8 cellular contexts compared by ENCODE assay signal in the genomic region with DNA sequence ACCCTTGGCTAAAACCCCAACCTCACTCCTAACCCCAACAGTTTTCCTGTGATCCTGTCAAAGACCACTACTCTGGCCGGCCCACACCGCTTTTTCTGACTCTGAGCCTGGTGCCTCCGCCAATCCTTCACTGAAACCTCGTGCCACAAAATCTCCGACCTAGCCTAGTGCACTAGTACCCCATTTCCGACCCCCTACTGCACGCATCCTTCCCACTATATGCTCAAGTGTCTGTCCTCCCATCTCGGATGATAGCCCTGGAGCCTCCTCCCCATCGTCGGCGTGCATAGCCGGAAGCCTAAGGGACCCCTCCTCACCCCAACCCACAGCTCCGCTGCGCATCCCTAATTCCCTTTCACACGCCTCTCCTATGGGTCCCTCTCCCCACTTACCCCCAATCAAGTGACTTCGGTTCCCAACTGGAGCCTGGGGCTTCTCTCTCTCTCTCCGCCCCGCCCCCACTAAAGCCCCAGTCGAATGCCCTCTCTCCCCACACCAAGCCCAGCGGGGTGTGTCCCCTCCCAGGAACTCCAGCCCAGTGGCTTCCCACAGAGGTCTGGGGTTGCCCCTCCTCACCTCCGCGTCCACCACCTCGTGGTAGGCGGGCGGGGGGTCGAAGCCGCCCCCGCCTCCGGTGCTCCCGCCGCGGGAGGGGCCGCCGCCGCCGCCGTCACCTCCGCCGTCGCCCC. TPM values are rescaled to one million over a fixed set of nuclear protein-coding genes. Genes with fewer than 3 reads are reported as not detected.
DNase-seq lines count a peak whose midpoint lies in the region; ATAC-seq and TF ChIP-seq lines count a peak whose summit lies in the region.

No MANE protein-coding gene starts in this region.

- WGBS in urinary bladder = under 1% methylated on average over 40 of the region's 40 CpGs

- peak overlapping the region; percentile 79 for H3K4me3 ChIP-seq in neural progenitor cell
- peak overlapping the region; percentile 98 for H3K4me3 ChIP-seq in urinary bladder (ENCODE audit: low read depth, low read length)

- H3K4me1 ChIP-seq in foreskin keratinocyte (peaks cover 16% of the 10 kb centered on the region), neural progenitor cell (peaks cover 55% of the 10 kb centered on the region), urinary bladder (ENCODE audit: insufficient read depth) (peaks cover 4% of the 10 kb centered on the region)

- H2AFZ ChIP-seq in neural progenitor cell (replicated peaks) = peak overlapping the region; percentile 45

- peak overlapping the region; percentile 99 for H3K4me2 ChIP-seq in neural progenitor cell

- peak; percentile 48 for DNase-seq in NCI-H2107 treated with DMSO at 0.1 percent for 48 hours (lab: John Stamatoyannopoulos, UW; ENCODE audit: unreplicated experiment)
- no peak for DNase-seq in NCI-H2107 (lab: John Stamatoyannopoulos, UW)
- DNase-seq in NCI-H69 (lab: John Stamatoyannopoulos, UW) = peak; percentile 76
- peak; percentile 30 for DNase-seq in activated T-helper 1 cell treated with anti-CD3 and anti-CD28 coated beads, Interleukin-12 subunit alpha, Interleukin-12 subunit beta, Interleukin-2, Interleukin-4 antibody, amounts not matched to agents 30 ng/mL and 10 ng/mL and 1 ng/mL, durations not matched to agents 14 hours and 24 hours and 36 hours (ENCODE audit: low spot score)
- peak in 1 of 2 donors; percentile 20 for DNase-seq in foreskin keratinocyte
- DNase-seq in neural progenitor cell (ENCODE audit: low spot score) = peak; percentile 80

- no peaks in the 10 kb centered on the region for H3K9me3 Mint-ChIP-seq in activated T-helper 1 cell treated with anti-CD3 and anti-CD28 coated beads, Interleukin-12 subunit alpha, Interleukin-12 subunit beta, Interleukin-2, Interleukin-4 antibody, amounts not matched to agents 30 ng/mL and 10 ng/mL and 1 ng/mL, durations not matched to agents 14 hours and 24 hours and 36 hours
- H3K9me3 Mint-ChIP-seq in neural progenitor cell = no peaks in the 10 kb centered on the region

- H3F3A ChIP-seq in neural progenitor cell (ENCODE audit: low read depth) = peaks cover 40% of the 10 kb centered on the region

- H3K27ac ChIP-seq in foreskin keratinocyte = peak overlapping the region; percentile 46
- peak overlapping the region; percentile 95 for H3K27ac ChIP-seq in neural progenitor cell
- H3K27ac ChIP-seq in urinary bladder (ENCODE audit: low read depth) = peak overlapping the region; percentile 94

- peak; percentile 16 for ATAC-seq in HG02884 (IDR thresholded peaks at IDR 0.05; ENCODE audit: unreplicated experiment)
- ATAC-seq in foreskin keratinocyte = peak; percentile 6

- no peak for TF ChIP-seq CTCF in foreskin keratinocyte (conservative IDR thresholded peaks at IDR 0.05)
- no peak for TF ChIP-seq CTCF in neural progenitor cell (IDR thresholded peaks at IDR 0.05)

- no peaks in the 10 kb centered on the region for H3K27me3 ChIP-seq in foreskin keratinocyte
- H3K27me3 ChIP-seq in neural progenitor cell = peaks cover 10% of the 10 kb centered on the region

- peaks cover 51% of the 10 kb centered on the region for H4K20me1 ChIP-seq in neural progenitor cell (ENCODE audit: low read depth)

- peaks cover 72% of the 10 kb centered on the region for H3K4me1 Mint-ChIP-seq in activated T-helper 1 cell treated with anti-CD3 and anti-CD28 coated beads, Interleukin-12 subunit alpha, Interleukin-12 subunit beta, Interleukin-2, Interleukin-4 antibody, amounts not matched to agents 30 ng/mL and 10 ng/mL and 1 ng/mL, durations not matched to agents 14 hours and 24 hours and 36 hours (ENCODE audit: low read depth)
- peaks cover 66% of the 10 kb centered on the region for H3K4me1 Mint-ChIP-seq in neural progenitor cell

- intact Hi-C loops in activated T-helper 1 cell treated with anti-CD3 and anti-CD28 coated beads, Interleukin-12 subunit alpha, Interleukin-12 subunit beta, Interleukin-2, Interleukin-4 antibody, amounts not matched to agents 30 ng/mL and 10 ng/mL and 1 ng/mL, durations not matched to agents 14 hours and 24 hours and 36 hours (cut with micrococcal nuclease) = loop anchor here (1.0 to 5.0 kb wide), 3 partner anchors 26 to 137 kb away; no protein-coding TSS in a partner anchor

- peak overlapping the region; percentile 86 for H3K4me3 Mint-ChIP-seq in activated T-helper 1 cell treated with anti-CD3 and anti-CD28 coated beads, Interleukin-12 subunit alpha, Interleukin-12 subunit beta, Interleukin-2, Interleukin-4 antibody, amounts not matched to agents 30 ng/mL and 10 ng/mL and 1 ng/mL, durations not matched to agents 14 hours and 24 hours and 36 hours
- H3K4me3 Mint-ChIP-seq in neural progenitor cell = peak overlapping the region; percentile 96

- H3K36me3 ChIP-seq in neural progenitor cell (no peaks in the 10 kb centered on the region), urinary bladder (ENCODE audit: insufficient read depth) (no peaks in the 10 kb centered on the region)

- H3K36me3 Mint-ChIP-seq in activated T-helper 1 cell treated with anti-CD3 and anti-CD28 coated beads, Interleukin-12 subunit alpha, Interleukin-12 subunit beta, Interleukin-2, Interleukin-4 antibody, amounts not matched to agents 30 ng/mL and 10 ng/mL and 1 ng/mL, durations not matched to agents 14 hours and 24 hours and 36 hours (ENCODE audit: low read depth) = peaks cover 12% of the 10 kb centered on the region
- no peaks in the 10 kb centered on the region for H3K36me3 Mint-ChIP-seq in neural progenitor cell

- no peaks in the 10 kb centered on the region for H3K9me3 ChIP-seq in neural progenitor cell (ENCODE audit: low read depth)

- H3K27me3 Mint-ChIP-seq in activated T-helper 1 cell treated with anti-CD3 and anti-CD28 coated beads, Interleukin-12 subunit alpha, Interleukin-12 subunit beta, Interleukin-2, Interleukin-4 antibody, amounts not matched to agents 30 ng/mL and 10 ng/mL and 1 ng/mL, durations not matched to agents 14 hours and 24 hours and 36 hours (ENCODE audit: insufficient read depth) = peaks cover 3% of the 10 kb centered on the region
- peaks cover 3% of the 10 kb centered on the region for H3K27me3 Mint-ChIP-seq in neural progenitor cell (ENCODE audit: insufficient read depth, low read depth)

- H3K9ac ChIP-seq in neural progenitor cell = peak overlapping the region; percentile 40

- H3K79me2 ChIP-seq in neural progenitor cell (ENCODE audit: low read depth) = peaks cover 58% of the 10 kb centered on the region

- peak overlapping the region; percentile 92 for H3K27ac Mint-ChIP-seq in activated T-helper 1 cell treated with anti-CD3 and anti-CD28 coated beads, Interleukin-12 subunit alpha, Interleukin-12 subunit beta, Interleukin-2, Interleukin-4 antibody, amounts not matched to agents 30 ng/mL and 10 ng/mL and 1 ng/mL, durations not matched to agents 14 hours and 24 hours and 36 hours
- H3K27ac Mint-ChIP-seq in neural progenitor cell = peak overlapping the region; percentile 90

RNA-seq across cellular contexts. Expression of gene USP24, which starts 0.8 kb away (rescaled TPM):
- 53.6 and 58.6 TPM in 2 replicates for total RNA-seq in activated T-helper 1 cell treated with anti-CD3 and anti-CD28 coated beads, Interleukin-12 subunit alpha, Interleukin-12 subunit beta, Interleukin-2, Interleukin-4 antibody, amounts not matched to agents 30 ng/mL and 10 ng/mL and 1 ng/mL, durations not matched to agents 14 hours and 24 hours and 36 hours
- 42.4 and 45.3 TPM in 2 replicates for total RNA-seq in foreskin keratinocyte
- 12.1 and 17.2 TPM in 2 replicates for polyA plus RNA-seq in foreskin keratinocyte
- 35.2 and 50.5 TPM in 2 replicates for total RNA-seq in neural progenitor cell (ENCODE audit: low replicate concordance)
- total RNA-seq in urinary bladder = 74.4 TPM
- 11.9 TPM for polyA plus RNA-seq in urinary bladder
